In the genomic region with DNA sequence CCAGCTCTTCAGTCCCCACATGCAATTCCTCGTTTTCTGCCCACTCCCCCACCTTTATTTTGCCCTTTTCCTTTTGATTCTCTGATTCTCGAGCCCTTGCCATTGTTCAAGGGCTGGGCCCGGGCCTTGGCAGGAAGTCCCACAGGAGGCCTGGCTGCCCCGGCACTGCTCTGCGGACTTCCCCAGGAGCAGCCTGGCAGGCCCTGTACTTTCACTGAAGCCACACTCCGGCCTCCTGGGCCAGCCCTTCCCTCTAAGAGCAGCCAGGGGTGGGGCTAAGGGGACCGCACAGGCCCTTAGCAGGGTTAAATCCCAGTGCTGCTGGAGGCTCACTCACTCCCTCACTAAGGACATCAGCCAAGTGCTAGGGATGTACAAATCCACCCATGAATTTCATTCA, we compare ENCODE assay signal across 2 cellular contexts.
TF ChIP-seq lines count a peak whose summit lies in the region.

No MANE protein-coding gene starts in this region.

TF ChIP-seq in GM23338, 12 proteins besides CTCF, POLR2A, EP300 and RAD21:
- TF ChIP-seq CREB1 (CRISPR knock-in tag; IDR thresholded peaks at IDR 0.05; ENCODE audit: low read depth): no peak
- TF ChIP-seq ZNF331 (CRISPR knock-in tag; IDR thresholded peaks at IDR 0.05; ENCODE audit: low read depth): no peak
- TF ChIP-seq JUNB (IDR thresholded peaks at IDR 0.05; ENCODE audit: unreplicated experiment): no peak

TF ChIP-seq in K562, 482 proteins besides CTCF, POLR2A, EP300 and RAD21:
- TF ChIP-seq, protein P1, sequence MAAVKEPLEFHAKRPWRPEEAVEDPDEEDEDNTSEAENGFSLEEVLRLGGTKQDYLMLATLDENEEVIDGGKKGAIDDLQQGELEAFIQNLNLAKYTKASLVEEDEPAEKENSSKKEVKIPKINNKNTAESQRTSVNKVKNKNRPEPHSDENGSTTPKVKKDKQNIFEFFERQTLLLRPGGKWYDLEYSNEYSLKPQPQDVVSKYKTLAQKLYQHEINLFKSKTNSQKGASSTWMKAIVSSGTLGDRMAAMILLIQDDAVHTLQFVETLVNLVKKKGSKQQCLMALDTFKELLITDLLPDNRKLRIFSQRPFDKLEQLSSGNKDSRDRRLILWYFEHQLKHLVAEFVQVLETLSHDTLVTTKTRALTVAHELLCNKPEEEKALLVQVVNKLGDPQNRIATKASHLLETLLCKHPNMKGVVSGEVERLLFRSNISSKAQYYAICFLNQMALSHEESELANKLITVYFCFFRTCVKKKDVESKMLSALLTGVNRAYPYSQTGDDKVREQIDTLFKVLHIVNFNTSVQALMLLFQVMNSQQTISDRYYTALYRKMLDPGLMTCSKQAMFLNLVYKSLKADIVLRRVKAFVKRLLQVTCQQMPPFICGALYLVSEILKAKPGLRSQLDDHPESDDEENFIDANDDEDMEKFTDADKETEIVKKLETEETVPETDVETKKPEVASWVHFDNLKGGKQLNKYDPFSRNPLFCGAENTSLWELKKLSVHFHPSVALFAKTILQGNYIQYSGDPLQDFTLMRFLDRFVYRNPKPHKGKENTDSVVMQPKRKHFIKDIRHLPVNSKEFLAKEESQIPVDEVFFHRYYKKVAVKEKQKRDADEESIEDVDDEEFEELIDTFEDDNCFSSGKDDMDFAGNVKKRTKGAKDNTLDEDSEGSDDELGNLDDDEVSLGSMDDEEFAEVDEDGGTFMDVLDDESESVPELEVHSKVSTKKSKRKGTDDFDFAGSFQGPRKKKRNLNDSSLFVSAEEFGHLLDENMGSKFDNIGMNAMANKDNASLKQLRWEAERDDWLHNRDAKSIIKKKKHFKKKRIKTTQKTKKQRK (IDR thresholded peaks at IDR 0.05; ENCODE audit: borderline replicate concordance, low read depth, low read length): no peak
- TF ChIP-seq HMGN3 (IDR thresholded peaks at IDR 0.05; ENCODE audit: borderline replicate concordance, extremely low read depth, insufficient read length, low read depth, low read length) (no peak), ZBTB7A (IDR thresholded peaks at IDR 0.05; ENCODE audit: borderline replicate concordance, control insufficient read depth, low read depth, low read length) (no peak), PTRF (tag; IDR thresholded peaks at IDR 0.05) (no peak), BRD9 (IDR thresholded peaks at IDR 0.05; ENCODE audit: low read depth, partially characterized antibody) (no peak), ZNF133 (CRISPR knock-in tag; IDR thresholded peaks at IDR 0.05) (no peak), HDAC8 (tag; IDR thresholded peaks at IDR 0.05) (no peak), FOXA3 (CRISPR knock-in tag; conservative IDR thresholded peaks at IDR 0.05 in 1 of 2, IDR thresholded peaks at IDR 0.05 in 1 of 2) (no peak), ZNF175 (CRISPR knock-in tag; IDR thresholded peaks at IDR 0.05; ENCODE audit: low read depth) (no peak), PML (IDR thresholded peaks at IDR 0.05; ENCODE audit: low read length) (no peak)
- TF ChIP-seq, protein P2, sequence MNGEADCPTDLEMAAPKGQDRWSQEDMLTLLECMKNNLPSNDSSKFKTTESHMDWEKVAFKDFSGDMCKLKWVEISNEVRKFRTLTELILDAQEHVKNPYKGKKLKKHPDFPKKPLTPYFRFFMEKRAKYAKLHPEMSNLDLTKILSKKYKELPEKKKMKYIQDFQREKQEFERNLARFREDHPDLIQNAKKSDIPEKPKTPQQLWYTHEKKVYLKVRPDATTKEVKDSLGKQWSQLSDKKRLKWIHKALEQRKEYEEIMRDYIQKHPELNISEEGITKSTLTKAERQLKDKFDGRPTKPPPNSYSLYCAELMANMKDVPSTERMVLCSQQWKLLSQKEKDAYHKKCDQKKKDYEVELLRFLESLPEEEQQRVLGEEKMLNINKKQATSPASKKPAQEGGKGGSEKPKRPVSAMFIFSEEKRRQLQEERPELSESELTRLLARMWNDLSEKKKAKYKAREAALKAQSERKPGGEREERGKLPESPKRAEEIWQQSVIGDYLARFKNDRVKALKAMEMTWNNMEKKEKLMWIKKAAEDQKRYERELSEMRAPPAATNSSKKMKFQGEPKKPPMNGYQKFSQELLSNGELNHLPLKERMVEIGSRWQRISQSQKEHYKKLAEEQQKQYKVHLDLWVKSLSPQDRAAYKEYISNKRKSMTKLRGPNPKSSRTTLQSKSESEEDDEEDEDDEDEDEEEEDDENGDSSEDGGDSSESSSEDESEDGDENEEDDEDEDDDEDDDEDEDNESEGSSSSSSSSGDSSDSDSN (IDR thresholded peaks at IDR 0.05; ENCODE audit: borderline replicate concordance in 1 of 2, low read depth in 2 of 2, low read length in 2 of 2): no peak
- TF ChIP-seq, protein P3, sequence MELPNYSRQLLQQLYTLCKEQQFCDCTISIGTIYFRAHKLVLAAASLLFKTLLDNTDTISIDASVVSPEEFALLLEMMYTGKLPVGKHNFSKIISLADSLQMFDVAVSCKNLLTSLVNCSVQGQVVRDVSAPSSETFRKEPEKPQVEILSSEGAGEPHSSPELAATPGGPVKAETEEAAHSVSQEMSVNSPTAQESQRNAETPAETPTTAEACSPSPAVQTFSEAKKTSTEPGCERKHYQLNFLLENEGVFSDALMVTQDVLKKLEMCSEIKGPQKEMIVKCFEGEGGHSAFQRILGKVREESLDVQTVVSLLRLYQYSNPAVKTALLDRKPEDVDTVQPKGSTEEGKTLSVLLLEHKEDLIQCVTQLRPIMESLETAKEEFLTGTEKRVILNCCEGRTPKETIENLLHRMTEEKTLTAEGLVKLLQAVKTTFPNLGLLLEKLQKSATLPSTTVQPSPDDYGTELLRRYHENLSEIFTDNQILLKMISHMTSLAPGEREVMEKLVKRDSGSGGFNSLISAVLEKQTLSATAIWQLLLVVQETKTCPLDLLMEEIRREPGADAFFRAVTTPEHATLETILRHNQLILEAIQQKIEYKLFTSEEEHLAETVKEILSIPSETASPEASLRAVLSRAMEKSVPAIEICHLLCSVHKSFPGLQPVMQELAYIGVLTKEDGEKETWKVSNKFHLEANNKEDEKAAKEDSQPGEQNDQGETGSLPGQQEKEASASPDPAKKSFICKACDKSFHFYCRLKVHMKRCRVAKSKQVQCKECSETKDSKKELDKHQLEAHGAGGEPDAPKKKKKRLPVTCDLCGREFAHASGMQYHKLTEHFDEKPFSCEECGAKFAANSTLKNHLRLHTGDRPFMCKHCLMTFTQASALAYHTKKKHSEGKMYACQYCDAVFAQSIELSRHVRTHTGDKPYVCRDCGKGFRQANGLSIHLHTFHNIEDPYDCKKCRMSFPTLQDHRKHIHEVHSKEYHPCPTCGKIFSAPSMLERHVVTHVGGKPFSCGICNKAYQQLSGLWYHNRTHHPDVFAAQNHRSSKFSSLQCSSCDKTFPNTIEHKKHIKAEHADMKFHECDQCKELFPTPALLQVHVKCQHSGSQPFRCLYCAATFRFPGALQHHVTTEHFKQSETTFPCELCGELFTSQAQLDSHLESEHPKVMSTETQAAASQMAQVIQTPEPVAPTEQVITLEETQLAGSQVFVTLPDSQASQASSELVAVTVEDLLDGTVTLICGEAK (IDR thresholded peaks at IDR 0.05): no peak
- TF ChIP-seq, protein P3 (CRISPR knock-in tag; IDR thresholded peaks at IDR 0.05): no peak
- TF ChIP-seq, protein P4, sequence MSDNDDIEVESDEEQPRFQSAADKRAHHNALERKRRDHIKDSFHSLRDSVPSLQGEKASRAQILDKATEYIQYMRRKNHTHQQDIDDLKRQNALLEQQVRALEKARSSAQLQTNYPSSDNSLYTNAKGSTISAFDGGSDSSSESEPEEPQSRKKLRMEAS (CRISPR knock-in tag; IDR thresholded peaks at IDR 0.05): no peak
